9 cellular contexts compared by ENCODE assay signal in genomic region chr13:98571955-98572662, GRCh38. TPM values are rescaled to one million over a fixed set of nuclear protein-coding genes. Genes with fewer than 3 reads are reported as not detected.
DNase-seq lines count a peak whose midpoint lies in the region; ATAC-seq, FAIRE-seq and TF ChIP-seq lines count a peak whose summit lies in the region.
"Had no signal": no experiment of that assay in that cellular context is flagged by ENCODE, and none has a peak within 500 bp of the region (broad histone marks: within the 10 kb centered on the region; RNA-seq: fewer than 3 reads in every experiment).

No MANE protein-coding gene starts in this region.

- no peaks in the 10 kb centered on the region for H3K27me3 ChIP-seq in CD4-positive, alpha-beta T cell (ENCODE audit: control insufficient read depth, insufficient read depth, low read length)

- no peaks in the 10 kb centered on the region for H3K36me3 ChIP-seq in KOPT-K1 (ENCODE audit: insufficient read depth, low read length)

- CTCF ChIA-PET in CD4-positive, alpha-beta T cell (lab: Charles Lee) = interaction anchor here (0.8 to 1.5 kb wide), 7 partner anchors 15 to 126 kb away, joined by 3 to 5 read pairs (median 3); no protein-coding TSS in a partner anchor
- CTCF ChIA-PET in activated CD4-positive, alpha-beta T cell treated with anti-CD3 and anti-CD28 coated beads, Interleukin-2, amount 10 ng/mL, durations not matched to agents 7 days and 5 days (lab: Charles Lee) = interaction anchor here (1.4 to 1.8 kb wide), 3 partner anchors 9 to 19 kb away, joined by 3 to 6 read pairs (median 6); no protein-coding TSS in a partner anchor

- peak overlapping the region; percentile 93 for H3K27ac Mint-ChIP-seq in CD4-positive, alpha-beta T cell
- peak overlapping the region; percentile 92 for H3K27ac Mint-ChIP-seq in activated CD4-positive, alpha-beta T cell treated with anti-CD3 and anti-CD28 coated beads, Interleukin-2, amount 10 ng/mL, durations not matched to agents 7 days and 5 days
- H3K27ac Mint-ChIP-seq in stimulated activated naive B cell treated with anti-CD40 and anti-IgM and Interleukin-4, amounts not matched to agents 10 μg/mL and 1 μg/mL and 100 μg/mL, for 72 hours = peak overlapping the region; percentile 87

- intact Hi-C loops in CD4-positive, alpha-beta T cell (cut with DNase I, micrococcal nuclease) = loop anchor here (2.0 to 5.0 kb wide), 2 partner anchors 15 to 60 kb away; no protein-coding TSS in a partner anchor

- H3K4me3 ChIP-seq in foreskin fibroblast (ENCODE audit: low read depth in 1 of 2, low read length in 2 of 2) = peak overlapping the region; percentile 3 to 44

- no peaks in the 10 kb centered on the region for H3K9me3 ChIP-seq in CD4-positive, alpha-beta T cell (ENCODE audit: control insufficient read depth, low read length)
- peaks cover 8% of the 10 kb centered on the region for H3K9me3 ChIP-seq in KOPT-K1 (ENCODE audit: insufficient read depth, low read length, poor library complexity, severe bottlenecking)

- ATAC-seq in CD4-positive, alpha-beta T cell (ENCODE audit: poor library complexity) = peak; percentile 8
- no peak for ATAC-seq in stimulated activated naive B cell treated with anti-CD40 and anti-IgM and Interleukin-4, amounts not matched to agents 10 μg/mL and 1 μg/mL and 100 μg/mL, for 72 hours (replicated peaks)
- ATAC-seq in HG03432 (IDR thresholded peaks at IDR 0.05; ENCODE audit: unreplicated experiment) (no peak), HG03565 (IDR thresholded peaks at IDR 0.05; ENCODE audit: unreplicated experiment) (no peak)

- H3K4me3 Mint-ChIP-seq in CD4-positive, alpha-beta T cell = peak overlapping the region; percentile 92
- peak overlapping the region; percentile 74 for H3K4me3 Mint-ChIP-seq in activated CD4-positive, alpha-beta T cell treated with anti-CD3 and anti-CD28 coated beads, Interleukin-2, amount 10 ng/mL, durations not matched to agents 7 days and 5 days
- peak overlapping the region; percentile 72 for H3K4me3 Mint-ChIP-seq in stimulated activated naive B cell treated with anti-CD40 and anti-IgM and Interleukin-4, amounts not matched to agents 10 μg/mL and 1 μg/mL and 100 μg/mL, for 72 hours

- peaks cover 9% of the 10 kb centered on the region for H3K36me3 Mint-ChIP-seq in CD4-positive, alpha-beta T cell (ENCODE audit: low read depth)
- H3K36me3 Mint-ChIP-seq in activated CD4-positive, alpha-beta T cell treated with anti-CD3 and anti-CD28 coated beads, Interleukin-2, amount 10 ng/mL, durations not matched to agents 7 days and 5 days (ENCODE audit: low read depth) = peaks cover 57% of the 10 kb centered on the region
- peaks cover 29 to 43% of the 10 kb centered on the region in 2 donors for H3K36me3 Mint-ChIP-seq in stimulated activated naive B cell treated with anti-CD40 and anti-IgM and Interleukin-4, amounts not matched to agents 10 μg/mL and 1 μg/mL and 100 μg/mL, for 72 hours

- no peaks in the 10 kb centered on the region for H3K27me3 Mint-ChIP-seq in CD4-positive, alpha-beta T cell
- no peaks in the 10 kb centered on the region for H3K27me3 Mint-ChIP-seq in activated CD4-positive, alpha-beta T cell treated with anti-CD3 and anti-CD28 coated beads, Interleukin-2, amount 10 ng/mL, durations not matched to agents 7 days and 5 days
- H3K27me3 Mint-ChIP-seq in stimulated activated naive B cell treated with anti-CD40 and anti-IgM and Interleukin-4, amounts not matched to agents 10 μg/mL and 1 μg/mL and 100 μg/mL, for 72 hours = no peaks in the 10 kb centered on the region

- H3K27ac ChIP-seq in CD4-positive, alpha-beta T cell (ENCODE audit: low read depth, low read length) = peak overlapping the region; percentile 71
- H3K27ac ChIP-seq in KOPT-K1 (ENCODE audit: low read depth, low read length, poor library complexity, severe bottlenecking) = peak overlapping the region; percentile 67
- H3K27ac ChIP-seq: HL-60 had no signal

- TF ChIP-seq CTCF in CD4-positive, alpha-beta T cell (IDR thresholded peaks at IDR 0.05) = no peak
- TF ChIP-seq CTCF in foreskin fibroblast (IDR thresholded peaks at IDR 0.05; ENCODE audit: low read depth, low read length) = no peak

- DNase-seq in CD4-positive, alpha-beta T cell = peak in 3 of 10 experiments; percentile 13 to 22 (median 21)
- DNase-seq in activated CD4-positive, alpha-beta T cell treated with anti-CD3 and anti-CD28 coated beads, Interleukin-2, amount 10 ng/mL, durations not matched to agents 7 days and 5 days = peak; percentile 31
- peak; percentile 89 to 93 for DNase-seq in foreskin fibroblast
- DNase-seq in stimulated activated naive B cell treated with anti-CD40 and anti-IgM and Interleukin-4, amounts not matched to agents 10 μg/mL and 1 μg/mL and 100 μg/mL, for 72 hours = no peak
- DNase-seq in urothelium cell line (ENCODE audit: low spot score) = no peak

- peaks cover 87% of the 10 kb centered on the region for H3K4me1 Mint-ChIP-seq in CD4-positive, alpha-beta T cell (ENCODE audit: low read depth)
- peaks cover 75% of the 10 kb centered on the region for H3K4me1 Mint-ChIP-seq in activated CD4-positive, alpha-beta T cell treated with anti-CD3 and anti-CD28 coated beads, Interleukin-2, amount 10 ng/mL, durations not matched to agents 7 days and 5 days
- peaks cover 57 to 84% of the 10 kb centered on the region in 2 donors for H3K4me1 Mint-ChIP-seq in stimulated activated naive B cell treated with anti-CD40 and anti-IgM and Interleukin-4, amounts not matched to agents 10 μg/mL and 1 μg/mL and 100 μg/mL, for 72 hours

- FAIRE-seq in urothelium cell line (lab: Jason Lieb, UNC) = no peak

- POLR2A ChIA-PET in CD4-positive, alpha-beta T cell (lab: Charles Lee) = interaction anchor here (0.7 to 3.3 kb wide), 9 partner anchors 8 to 515 kb away, joined by 3 to 16 read pairs (median 3); no protein-coding TSS in a partner anchor
- POLR2A ChIA-PET in activated CD4-positive, alpha-beta T cell treated with anti-CD3 and anti-CD28 coated beads, Interleukin-2, amount 10 ng/mL, durations not matched to agents 7 days and 5 days (lab: Charles Lee) = no interaction called here

- H3K9me3 Mint-ChIP-seq in CD4-positive, alpha-beta T cell = no peaks in the 10 kb centered on the region
- peaks cover 8% of the 10 kb centered on the region for H3K9me3 Mint-ChIP-seq in activated CD4-positive, alpha-beta T cell treated with anti-CD3 and anti-CD28 coated beads, Interleukin-2, amount 10 ng/mL, durations not matched to agents 7 days and 5 days
- H3K9me3 Mint-ChIP-seq in stimulated activated naive B cell treated with anti-CD40 and anti-IgM and Interleukin-4, amounts not matched to agents 10 μg/mL and 1 μg/mL and 100 μg/mL, for 72 hours = peaks cover 0 to 2% of the 10 kb centered on the region in 2 donors

RNA-seq across cellular contexts. Expression of gene STK24, which starts 4.8 kb away (rescaled TPM):
- total RNA-seq in CD4-positive, alpha-beta T cell = 10 to 100 TPM; 82.3 to 85.2 TPM
- total RNA-seq in activated CD4-positive, alpha-beta T cell treated with anti-CD3 and anti-CD28 coated beads, Interleukin-2, amount 10 ng/mL, durations not matched to agents 7 days and 5 days = 100 to 1,000 TPM; 160 to 170 TPM

Comparison
In these comparisons a context has a peak if more than half of its experiments do, and no peak if none do; other contexts are left out.
1. DNase-seq: peak in activated CD4-positive, alpha-beta T cell treated with anti-CD3 and anti-CD28 coated beads, Interleukin-2, amount 10 ng/mL, durations not matched to agents 7 days and 5 days (single experiment) and foreskin fibroblast (2 of 2); none in stimulated activated naive B cell treated with anti-CD40 and anti-IgM and Interleukin-4, amounts not matched to agents 10 μg/mL and 1 μg/mL and 100 μg/mL, for 72 hours (single experiment) and urothelium cell line (single experiment).
2. Peak in every context shown above with its lines, with median percentiles within 50 percentile points of each other: H3K27ac Mint-ChIP-seq and H3K4me3 Mint-ChIP-seq.